Comparison of ENCODE assay signal across 31 cellular contexts in the genomic region with DNA sequence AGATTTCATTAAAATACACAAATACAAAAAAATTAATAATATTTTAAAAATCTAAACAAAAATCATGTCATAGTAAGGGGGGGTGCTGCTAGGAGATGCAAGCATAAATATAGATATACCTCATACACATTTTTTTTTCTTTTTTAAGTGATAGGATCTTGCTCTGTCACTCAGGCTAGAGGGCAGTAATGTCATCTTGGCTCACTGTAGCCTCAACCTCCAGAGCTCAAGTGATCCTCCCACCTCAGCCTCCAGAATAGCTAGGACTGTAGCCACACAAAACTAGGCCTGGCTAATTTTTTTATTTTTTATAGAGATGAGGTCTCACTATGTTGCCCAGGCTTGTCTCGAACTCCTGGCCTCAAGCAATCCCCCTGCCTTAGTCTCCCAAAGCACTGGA.
"Had no signal": no experiment of that assay in that cellular context is flagged by ENCODE, and none has a peak within 500 bp of the region (broad histone marks: within the 10 kb centered on the region; RNA-seq: fewer than 3 reads in every experiment).

No MANE protein-coding gene starts in this region.

- H3K36me3 ChIP-seq: colonic mucosa had no signal

- H3K27ac Mint-ChIP-seq: activated CD4-positive, alpha-beta memory T cell treated with anti-CD3 and anti-CD28 coated beads, Interleukin-2, amount 10 ng/mL, durations not matched to agents 7 days and 5 days; activated CD4-positive, alpha-beta T cell treated with anti-CD3 and anti-CD28 coated beads, Interleukin-2, amount 10 ng/mL, durations not matched to agents 7 days and 5 days; activated naive CD4-positive, alpha-beta T cell treated with anti-CD3 and anti-CD28 coated beads, Interleukin-2, amount 10 ng/mL, durations not matched to agents 7 days and 5 days; activated naive CD4-positive, alpha-beta T cell treated with anti-CD3 and anti-CD28 coated beads, Interleukin-2, amount 50 U/mL, for 72 hours; activated naive CD8-positive, alpha-beta T cell treated with anti-CD3 and anti-CD28 coated beads, Interleukin-2, amount 10 ng/mL, durations not matched to agents 7 days and 5 days; activated T-cell treated with anti-CD3 and anti-CD28 coated beads, Interleukin-2, amount 50 U/mL, for 24 hours; activated T-cell treated with anti-CD3 and anti-CD28 coated beads, Interleukin-2, amount 50 U/mL, for 72 hours; brain; WTC11 had no signal

- H3K27me3 Mint-ChIP-seq: activated CD4-positive, alpha-beta memory T cell treated with anti-CD3 and anti-CD28 coated beads, Interleukin-2, amount 10 ng/mL, durations not matched to agents 7 days and 5 days; activated CD4-positive, alpha-beta T cell treated with anti-CD3 and anti-CD28 coated beads, Interleukin-2, amount 10 ng/mL, durations not matched to agents 7 days and 5 days; activated naive CD4-positive, alpha-beta T cell treated with anti-CD3 and anti-CD28 coated beads, Interleukin-2, amount 10 ng/mL, durations not matched to agents 7 days and 5 days; activated naive CD8-positive, alpha-beta T cell treated with anti-CD3 and anti-CD28 coated beads, Interleukin-2, amount 10 ng/mL, durations not matched to agents 7 days and 5 days; activated T-cell treated with anti-CD3 and anti-CD28 coated beads, Interleukin-2, amount 50 U/mL, for 24 hours; brain had no signal

- H3K9me3 Mint-ChIP-seq: activated CD4-positive, alpha-beta memory T cell treated with anti-CD3 and anti-CD28 coated beads, Interleukin-2, amount 10 ng/mL, durations not matched to agents 7 days and 5 days; activated CD4-positive, alpha-beta T cell treated with anti-CD3 and anti-CD28 coated beads, Interleukin-2, amount 10 ng/mL, durations not matched to agents 7 days and 5 days; activated naive CD4-positive, alpha-beta T cell treated with anti-CD3 and anti-CD28 coated beads, Interleukin-2, amount 10 ng/mL, durations not matched to agents 7 days and 5 days; activated naive CD4-positive, alpha-beta T cell treated with anti-CD3 and anti-CD28 coated beads, Interleukin-2, amount 50 U/mL, for 72 hours; activated naive CD8-positive, alpha-beta T cell treated with anti-CD3 and anti-CD28 coated beads, Interleukin-2, amount 10 ng/mL, durations not matched to agents 7 days and 5 days; activated T-cell treated with anti-CD3 and anti-CD28 coated beads, Interleukin-2, amount 50 U/mL, for 24 hours; activated T-cell treated with anti-CD3 and anti-CD28 coated beads, Interleukin-2, amount 50 U/mL, for 72 hours; WTC11 had no signal

- H3K4me3 Mint-ChIP-seq: activated CD4-positive, alpha-beta memory T cell treated with anti-CD3 and anti-CD28 coated beads, Interleukin-2, amount 10 ng/mL, durations not matched to agents 7 days and 5 days; activated CD4-positive, alpha-beta T cell treated with anti-CD3 and anti-CD28 coated beads, Interleukin-2, amount 10 ng/mL, durations not matched to agents 7 days and 5 days; activated naive CD4-positive, alpha-beta T cell treated with anti-CD3 and anti-CD28 coated beads, Interleukin-2, amount 10 ng/mL, durations not matched to agents 7 days and 5 days; activated naive CD8-positive, alpha-beta T cell treated with anti-CD3 and anti-CD28 coated beads, Interleukin-2, amount 10 ng/mL, durations not matched to agents 7 days and 5 days; activated T-cell treated with anti-CD3 and anti-CD28 coated beads, Interleukin-2, amount 50 U/mL, for 24 hours; activated T-cell treated with anti-CD3 and anti-CD28 coated beads, Interleukin-2, amount 50 U/mL, for 72 hours; brain; WTC11 had no signal

- H3K4me3 ChIP-seq: ascending aorta, breast epithelium, cardiac muscle cell, colonic mucosa, esophagus muscularis mucosa, gastrocnemius medialis, heart left ventricle had no signal

- H3K9me3 ChIP-seq: ascending aorta, breast epithelium, colonic mucosa, gastrocnemius medialis had no signal

- FAIRE-seq: TTC549 had no signal

- H3K4me1 ChIP-seq: ascending aorta, breast epithelium, colonic mucosa, esophagus muscularis mucosa, foreskin keratinocyte, gastrocnemius medialis, heart left ventricle had no signal

- DNase-seq: activated CD4-positive, alpha-beta memory T cell treated with anti-CD3 and anti-CD28 coated beads, Interleukin-2, amount 10 ng/mL, durations not matched to agents 7 days and 5 days; activated CD4-positive, alpha-beta T cell treated with anti-CD3 and anti-CD28 coated beads for 1 hour; activated CD4-positive, alpha-beta T cell treated with anti-CD3 and anti-CD28 coated beads for 4 hours; activated CD4-positive, alpha-beta T cell treated with anti-CD3 and anti-CD28 coated beads, Interleukin-2, amount 10 ng/mL, durations not matched to agents 7 days and 5 days; activated CD4-positive, alpha-beta T cell treated with anti-CD3 and anti-CD28 coated beads, Interleukin-2, amount 50 U/mL, for 4 hours; activated CD8-positive, alpha-beta memory T cell treated with anti-CD3 and anti-CD28 coated beads, Interleukin-2, amount 50 U/mL, for 48 hours; activated gamma-delta T cell; activated naive CD4-positive, alpha-beta T cell; activated naive CD4-positive, alpha-beta T cell treated with anti-CD3 and anti-CD28 coated beads, Interleukin-2, amount 10 ng/mL, durations not matched to agents 7 days and 5 days; activated naive CD8-positive, alpha-beta T cell treated with anti-CD3 and anti-CD28 coated beads, Interleukin-2, amount 10 ng/mL, durations not matched to agents 7 days and 5 days; activated T-cell treated with anti-CD3 and anti-CD28 coated beads for 4 hours; activated T-cell treated with anti-CD3 and anti-CD28 coated beads, Interleukin-2, amount 50 U/mL, for 24 hours; activated T-cell treated with anti-CD3 and anti-CD28 coated beads, Interleukin-2, amount 50 U/mL, for 72 hours; central memory CD4-positive, alpha-beta T cell; cerebellar nuclear complex; colonic mucosa; effector CD8-positive, alpha-beta T cell; foreskin keratinocyte; gastrocnemius medialis; glutamatergic neuron; heart left ventricle; T-helper 2 cell had no signal

- H3K27me3 ChIP-seq: ascending aorta, breast epithelium, cardiac muscle cell, colonic mucosa, esophagus muscularis mucosa, foreskin keratinocyte, gastrocnemius medialis, heart left ventricle had no signal

- H3K36me3 Mint-ChIP-seq: activated naive CD4-positive, alpha-beta T cell treated with anti-CD3 and anti-CD28 coated beads, Interleukin-2, amount 50 U/mL, for 72 hours had no signal

- H3K27ac ChIP-seq: ascending aorta, breast epithelium, cardiac muscle cell, colonic mucosa, esophagus muscularis mucosa, foreskin keratinocyte, gastrocnemius medialis, heart left ventricle, VCaP had no signal
